In the genomic region with DNA sequence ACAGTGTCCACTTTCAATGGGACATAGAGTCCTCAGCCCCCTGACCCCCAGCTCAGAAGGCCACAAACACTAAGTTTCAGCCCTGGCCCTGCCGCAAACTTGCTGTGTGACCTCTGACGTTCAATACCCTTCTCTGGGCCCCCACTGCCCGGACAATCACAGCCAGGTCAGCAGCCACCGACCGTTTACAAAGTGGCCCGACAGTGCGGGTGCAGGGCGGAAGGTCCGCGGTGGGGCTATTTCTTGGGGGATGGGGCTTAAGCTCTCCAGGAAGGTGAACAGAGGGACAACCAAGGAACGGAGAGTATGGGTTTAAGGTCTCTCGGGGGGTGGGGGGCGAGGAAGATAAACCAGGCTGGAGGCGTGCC, we compare ENCODE assay signal across 8 cellular contexts. TPM values are rescaled to one million over a fixed set of nuclear protein-coding genes. Genes with fewer than 3 reads are reported as not detected.
DNase-seq lines count a peak whose midpoint lies in the region; ATAC-seq, FAIRE-seq and TF ChIP-seq lines count a peak whose summit lies in the region.

No MANE protein-coding gene starts in this region.

- POLR2A ChIA-PET in PC-9 (lab: Charles Lee; ENCODE audit: unreplicated experiment), result interaction anchor here (0.5 kb wide), 1 partner anchor 1534 kb away, joined by 6 read pairs; a partner anchor contains a TSS

- no peak for TF ChIP-seq POLR2A in H54 (IDR thresholded peaks at IDR 0.05; ENCODE audit: low read depth, low read length)

- H3K9me3 ChIP-seq in PC-9 (ENCODE audit: insufficient read depth, low read depth), result no peaks in the 10 kb centered on the region
- H3K9me3 ChIP-seq in endocrine pancreas (ENCODE audit: control insufficient read depth, low read length), result no peaks in the 10 kb centered on the region
- H3K9me3 ChIP-seq in neural progenitor cell (ENCODE audit: low read depth), result no peaks in the 10 kb centered on the region

- peaks cover 0 to 3% (median 0%) of the 10 kb centered on the region in 7 donors for H3K9me3 Mint-ChIP-seq in CD14-positive monocyte
- H3K9me3 Mint-ChIP-seq in neural progenitor cell, result no peaks in the 10 kb centered on the region

- H2AFZ ChIP-seq in PC-9 (peak overlapping the region; percentile 80; the same call in 1 of the 2 replicates), neural progenitor cell (replicated peaks) (no peak overlapping the region)

- H3K36me3 Mint-ChIP-seq in CD14-positive monocyte (peaks cover 38 to 45% of the 10 kb centered on the region in 2 donors), neural progenitor cell (peaks cover 16% of the 10 kb centered on the region)

- TF ChIP-seq CTCF in CD14-positive monocyte (IDR thresholded peaks at IDR 0.05), result no peak
- TF ChIP-seq CTCF in PC-9 (conservative IDR thresholded peaks at IDR 0.05), result no peak
- TF ChIP-seq CTCF in neural progenitor cell (IDR thresholded peaks at IDR 0.05), result no peak

- peaks cover 45% of the 10 kb centered on the region for H4K20me1 ChIP-seq in PC-9 (ENCODE audit: insufficient read depth)
- peaks cover 41% of the 10 kb centered on the region for H4K20me1 ChIP-seq in neural progenitor cell (ENCODE audit: low read depth)

- intact Hi-C loops in CD14-positive monocyte (cut with micrococcal nuclease) (no loop called here), PC-9 (cut with micrococcal nuclease; ENCODE audit: unreplicated experiment) (no loop called here)

- H3F3A ChIP-seq in PC-9 (ENCODE audit: insufficient read depth, low read depth) (peaks cover 5% of the 10 kb centered on the region), neural progenitor cell (ENCODE audit: low read depth) (peaks cover 9% of the 10 kb centered on the region)

- H3K27ac ChIP-seq in PC-9 (no peak overlapping the region), neural progenitor cell (no peak overlapping the region)

- H3K27ac Mint-ChIP-seq in CD14-positive monocyte (peak overlapping the region; percentile 94 to 99 (median 98)), neural progenitor cell (peak overlapping the region; percentile 93)

- H3K36me3 ChIP-seq in PC-9 (ENCODE audit: low read depth) (peaks cover 9% of the 10 kb centered on the region; the same call in 1 of the 2 replicates), endocrine pancreas (ENCODE audit: control insufficient read depth, insufficient read depth, low read length) (no peaks in the 10 kb centered on the region), neural progenitor cell (peaks cover 3% of the 10 kb centered on the region)

- H3K27me3 Mint-ChIP-seq in CD14-positive monocyte (ENCODE audit: low read depth in 3 of 3), result peaks cover 5 to 20% (median 15%) of the 10 kb centered on the region in 3 donors
- peaks cover 10% of the 10 kb centered on the region for H3K27me3 Mint-ChIP-seq in neural progenitor cell (ENCODE audit: insufficient read depth, low read depth)

- H3K79me2 ChIP-seq in PC-9 (ENCODE audit: low read depth), result peaks cover 48% of the 10 kb centered on the region
- peaks cover 39% of the 10 kb centered on the region for H3K79me2 ChIP-seq in neural progenitor cell (ENCODE audit: low read depth)

- peaks cover 22% of the 10 kb centered on the region for H3K4me1 ChIP-seq in PC-9 (replicated peaks; ENCODE audit: insufficient read depth)
- no peaks in the 10 kb centered on the region for H3K4me1 ChIP-seq in endocrine pancreas (ENCODE audit: control insufficient read depth, insufficient read depth, low read length)
- peaks cover 5% of the 10 kb centered on the region for H3K4me1 ChIP-seq in neural progenitor cell

- CTCF ChIA-PET in PC-9 (lab: Charles Lee), result interaction anchor here (0.7 kb wide), 1 partner anchor 20 kb away, joined by 3 read pairs; no protein-coding TSS in a partner anchor

- BruUV-seq in PC-9 (replicated peaks; lab: Mats Ljungman, UMichigan), result no TSS peak

- ATAC-seq in GM21360 (IDR thresholded peaks at IDR 0.05; ENCODE audit: unreplicated experiment) (no peak), GM21529 (IDR thresholded peaks at IDR 0.05; ENCODE audit: unreplicated experiment) (no peak)

- DNase-seq in CD14-positive monocyte (ENCODE audit: low spot score) (no peak), PC-9 (no peak), neural progenitor cell (ENCODE audit: low spot score) (no peak), DMS79 (lab: John Stamatoyannopoulos, UW) (no peak), H54 (ENCODE audit: insufficient read length, low spot score) (no peak)

- peak overlapping the region; percentile 92 for H3K4me3 ChIP-seq in PC-9
- H3K4me3 ChIP-seq in endocrine pancreas (ENCODE audit: control insufficient read depth, insufficient read depth, low read length), result peak overlapping the region; percentile 53
- peak overlapping the region; percentile 81 for H3K4me3 ChIP-seq in neural progenitor cell

- H3K4me2 ChIP-seq in PC-9 (peak overlapping the region; percentile 93), neural progenitor cell (peak overlapping the region; percentile 80)

- no peak for FAIRE-seq in H54 (lab: Jason Lieb, UNC)

- H3K4me1 Mint-ChIP-seq in CD14-positive monocyte (peaks cover 49% of the 10 kb centered on the region), neural progenitor cell (peaks cover 21% of the 10 kb centered on the region)

- H3K9me2 ChIP-seq in PC-9 (ENCODE audit: insufficient read depth), result no peaks in the 10 kb centered on the region

- H3K9ac ChIP-seq in endocrine pancreas (ENCODE audit: control insufficient read depth, insufficient read depth, low read length) (peak overlapping the region; percentile 82), neural progenitor cell (peak overlapping the region; percentile 53)

- H3K4me3 Mint-ChIP-seq in CD14-positive monocyte (peak overlapping the region; percentile 96 to 97), neural progenitor cell (peak overlapping the region; percentile 98)

- no peaks in the 10 kb centered on the region for H3K27me3 ChIP-seq in PC-9 (ENCODE audit: insufficient read depth, low read depth)
- H3K27me3 ChIP-seq in endocrine pancreas (ENCODE audit: control insufficient read depth, insufficient read depth, low read length), result no peaks in the 10 kb centered on the region
- peaks cover 31% of the 10 kb centered on the region for H3K27me3 ChIP-seq in neural progenitor cell

RNA-seq across cellular contexts. Expression of a gene that starts 0.5 kb away (rescaled TPM):
- polyA plus RNA-seq in CD14-positive monocyte, result 10 to 100 TPM; 86.7 to 91.7 TPM
- 69.7 and 72.9 TPM in 2 replicates for total RNA-seq in PC-9 (2021)
- total RNA-seq in neural progenitor cell (ENCODE audit: low replicate concordance), result 65.3 and 105 TPM in 2 replicates

RNA-seq across cellular contexts. Expression of a gene that starts 1.5 kb away (rescaled TPM):
- polyA plus RNA-seq in CD14-positive monocyte, result 10 to 100 TPM; 10.6 to 21.6 TPM
- total RNA-seq in PC-9 (2021) (14.2 and 16.0 TPM in 2 replicates), neural progenitor cell (ENCODE audit: low replicate concordance) (0.36 and 1.5 TPM in 2 replicates)

RNA-seq across cellular contexts. Expression of a gene that starts 31.4 kb away (rescaled TPM):
- 1 to 10 TPM; 1.1 to 2.1 TPM for polyA plus RNA-seq in CD14-positive monocyte
- 11.9 and 13.0 TPM in 2 replicates for total RNA-seq in PC-9 (2021)
- total RNA-seq in neural progenitor cell (ENCODE audit: low replicate concordance), result 7.4 and 8.6 TPM in 2 replicates
